ENCODE assay signal across 11 cellular contexts in genomic region chr5:173679909-173680626, GRCh38.
DNase-seq lines count a peak whose midpoint lies in the region; ATAC-seq and TF ChIP-seq lines count a peak whose summit lies in the region.
"Had no signal": no experiment of that assay in that cellular context is flagged by ENCODE, and none has a peak within 500 bp of the region (broad histone marks: within the 10 kb centered on the region; RNA-seq: fewer than 3 reads in every experiment).

No MANE protein-coding gene starts in this region.

- peak; percentile 49 to 66 (median 62) for DNase-seq in body of pancreas
- no peak for DNase-seq in SKM-1 (lab: John Stamatoyannopoulos, UW; ENCODE audit: unreplicated experiment)
- DNase-seq in SIG-M5 (lab: John Stamatoyannopoulos, UW), result no peak
- DNase-seq in AG08396 (ENCODE audit: low spot score), result no peak
- no peak for DNase-seq in uterus
- DNase-seq: activated gamma-delta T cell treated with Interleukin-2 at 50 U/mL for 16 hours; dorsolateral prefrontal cortex; stimulated activated CD4-positive, alpha-beta T cell treated with anti-CD3 and anti-CD28 coated beads, Interleukin-4, amount 100 ng/mL, for 4 hours had no signal

- H3K27ac ChIP-seq in body of pancreas (peak overlapping the region; percentile 45 to 74 (median 54)), uterus (no peak overlapping the region)
- H3K27ac ChIP-seq: dorsolateral prefrontal cortex had no signal

- no peak for TF ChIP-seq POLR2A in body of pancreas (IDR thresholded peaks at IDR 0.05)
- no peak for TF ChIP-seq POLR2A in uterus (IDR thresholded peaks at IDR 0.05)

- TF ChIP-seq CTCF in body of pancreas (IDR thresholded peaks at IDR 0.05) (no peak), uterus (IDR thresholded peaks at IDR 0.05) (no peak)

- intact Hi-C loops in body of pancreas (cut with DNase I), result no loop called here
- intact Hi-C loops in uterus (cut with DNase I; ENCODE audit: low total_unique reads), result no loop called here

- H3K4me1 ChIP-seq in body of pancreas, result peaks cover 15% of the 10 kb centered on the region
- H3K4me1 ChIP-seq in uterus, result no peaks in the 10 kb centered on the region

- no peaks in the 10 kb centered on the region for H3K36me3 ChIP-seq in body of pancreas (replicated peaks in 1 of 2; ENCODE audit: insufficient read depth in 1 of 2, low read depth in 2 of 2)
- H3K36me3 ChIP-seq in uterus, result no peaks in the 10 kb centered on the region

- WGBS in body of pancreas, 2 donors, result 91 to 93% methylated on average over 6 of the region's 6 CpGs

- peak; percentile 61 for ATAC-seq in GM18508 (IDR thresholded peaks at IDR 0.05; ENCODE audit: insufficient read depth, unreplicated experiment)
- peak; percentile 44 for ATAC-seq in GM21360 (IDR thresholded peaks at IDR 0.05; ENCODE audit: unreplicated experiment)
- peak; percentile 49 for ATAC-seq in HG03066 (IDR thresholded peaks at IDR 0.05; ENCODE audit: low read depth, unreplicated experiment)
- peak; percentile 90 for ATAC-seq in body of pancreas

- H3K4me3 ChIP-seq in body of pancreas (no peak overlapping the region), uterus (no peak overlapping the region)
- H3K4me3 ChIP-seq: dorsolateral prefrontal cortex had no signal

- H3K9me3 ChIP-seq in body of pancreas (no peaks in the 10 kb centered on the region), uterus (no peaks in the 10 kb centered on the region)

- H3K27me3 ChIP-seq in body of pancreas (no peaks in the 10 kb centered on the region), uterus (no peaks in the 10 kb centered on the region)
- H3K27me3 ChIP-seq: dorsolateral prefrontal cortex had no signal

Comparison
In these comparisons a context has a peak if more than half of its experiments do, and no peak if none do; other contexts are left out.
1. DNase-seq: peak in body of pancreas (4 of 4); none in SKM-1 (single experiment), SIG-M5 (single experiment), AG08396 (single experiment) and uterus (0 of 2).
2. H3K27ac ChIP-seq: peak in body of pancreas (4 of 4); none in uterus (0 of 2).
3. Peak in every context shown above with its lines, with median percentiles within 50 percentile points of each other: ATAC-seq.